ENCODE assay signal across 8 cellular contexts in genomic region chr4:83110222-83110945, GRCh38. TPM values are rescaled to one million over a fixed set of nuclear protein-coding genes. Genes with fewer than 3 reads are reported as not detected.
A peak's percentile ranks its signal among the peaks of the same experiment; 100 is the strongest.
DNase-seq lines count a peak whose midpoint lies in the region; FAIRE-seq and TF ChIP-seq lines count a peak whose summit lies in the region.

No MANE protein-coding gene starts in this region.

- DNase-seq in H54 (ENCODE audit: insufficient read length, low spot score) (peak; percentile 23), SHP77 treated with DMSO at 0.1 percent for 48 hours (lab: John Stamatoyannopoulos, UW) (peak; percentile 92), germinal center (ENCODE audit: low spot score) (peak; percentile 66), occipital lobe (lab: John Stamatoyannopoulos, UW) (peak; percentile 41), suprapubic skin (ENCODE audit: low spot score in 2 of 2) (peak; percentile 87 to 89)
- peak; percentile 56 to 86 (median 78) for DNase-seq in activated naive CD4-positive, alpha-beta T cell (lab: John Stamatoyannopoulos, UW)

- H3K9ac ChIP-seq in ES-I3 (ENCODE audit: low read depth, low read length) (peak overlapping the region; percentile 39), Loucy (ENCODE audit: low read depth, low read length, poor library complexity, severe bottlenecking) (peak overlapping the region; percentile 96)

- FAIRE-seq in H54 (lab: Jason Lieb, UNC): no peak

- 5% methylated on average over 14 of the region's 18 CpGs for WGBS in suprapubic skin

- peak overlapping the region; percentile 80 for H2AFZ ChIP-seq in Loucy (ENCODE audit: low read length)

- H3K9me3 ChIP-seq in ES-I3 (ENCODE audit: control insufficient read depth, insufficient read depth, low read length) (no peaks in the 10 kb centered on the region), Loucy (ENCODE audit: insufficient read depth, low read depth, low read length) (no peaks in the 10 kb centered on the region), suprapubic skin (no peaks in the 10 kb centered on the region)

- H4K20me1 ChIP-seq in Loucy (ENCODE audit: insufficient read depth, low read length, poor library complexity, severe bottlenecking): no peaks in the 10 kb centered on the region

- TF ChIP-seq CTCF in Loucy (conservative IDR thresholded peaks at IDR 0.05; ENCODE audit: low read length) (peak; percentile 85), suprapubic skin (IDR thresholded peaks at IDR 0.05) (peak in 1 of 2 donors; percentile 65)

- H3K27ac ChIP-seq in suprapubic skin: no peak overlapping the region

- H3K9me2 ChIP-seq in Loucy (replicated peaks; ENCODE audit: low read depth, low read length): no peaks in the 10 kb centered on the region

- peaks cover 61% of the 10 kb centered on the region for H3K79me2 ChIP-seq in Loucy (ENCODE audit: insufficient read depth, low read length)

- TF ChIP-seq POLR2A in H54 (IDR thresholded peaks at IDR 0.05; ENCODE audit: low read depth, low read length): no peak
- TF ChIP-seq POLR2A in suprapubic skin (IDR thresholded peaks at IDR 0.05): no peak

- no peaks in the 10 kb centered on the region for H3K36me3 ChIP-seq in ES-I3 (ENCODE audit: insufficient read depth, low read length)
- peaks cover 3% of the 10 kb centered on the region; the same call in 1 of the 2 replicates for H3K36me3 ChIP-seq in Loucy (ENCODE audit: insufficient read depth, low read length)
- H3K36me3 ChIP-seq in suprapubic skin: no peaks in the 10 kb centered on the region

- TF ChIP-seq EP300 in suprapubic skin (IDR thresholded peaks at IDR 0.05): no peak

- H3K4me3 ChIP-seq in Loucy (ENCODE audit: low read length, poor library complexity, severe bottlenecking): peak overlapping the region; percentile 97
- H3K4me3 ChIP-seq in suprapubic skin: peak overlapping the region; percentile 64

- H3K27me3 ChIP-seq in Loucy (ENCODE audit: insufficient read depth, low read length, poor library complexity, severe bottlenecking) (no peaks in the 10 kb centered on the region), suprapubic skin (no peaks in the 10 kb centered on the region)

- peak overlapping the region; percentile 79 for H3K4me2 ChIP-seq in Loucy (ENCODE audit: low read depth, low read length, poor library complexity, severe bottlenecking)

- peaks cover 8% of the 10 kb centered on the region; the same call in 1 of the 2 replicates for H3F3A ChIP-seq in Loucy (ENCODE audit: low read depth)

- H3K4me1 ChIP-seq in ES-I3 (ENCODE audit: insufficient read depth, low read length): peaks cover 14% of the 10 kb centered on the region
- peaks cover 54% of the 10 kb centered on the region for H3K4me1 ChIP-seq in Loucy (ENCODE audit: insufficient read depth, low read length, poor library complexity, severe bottlenecking)
- peaks cover 11% of the 10 kb centered on the region for H3K4me1 ChIP-seq in suprapubic skin

RNA-seq across cellular contexts. Expression of gene PLAC8, which starts 4.1 kb away (rescaled TPM):
- 1.4 TPM for total RNA-seq in occipital lobe
- total RNA-seq in suprapubic skin: 1 to 10 TPM in 2 of 4 donors, not detected in 2; 1.3 TPM

Comparison
In these comparisons a context has a peak if more than half of its experiments do, and no peak if none do; other contexts are left out.
1. DNase-seq: peak in every context shown above with its lines; median percentile 92 in SHP77 treated with DMSO at 0.1 percent for 48 hours; 88 in suprapubic skin; 78 in activated naive CD4-positive, alpha-beta T cell; 66 in germinal center; 41 in occipital lobe; 23 in H54.